In the genomic region with DNA sequence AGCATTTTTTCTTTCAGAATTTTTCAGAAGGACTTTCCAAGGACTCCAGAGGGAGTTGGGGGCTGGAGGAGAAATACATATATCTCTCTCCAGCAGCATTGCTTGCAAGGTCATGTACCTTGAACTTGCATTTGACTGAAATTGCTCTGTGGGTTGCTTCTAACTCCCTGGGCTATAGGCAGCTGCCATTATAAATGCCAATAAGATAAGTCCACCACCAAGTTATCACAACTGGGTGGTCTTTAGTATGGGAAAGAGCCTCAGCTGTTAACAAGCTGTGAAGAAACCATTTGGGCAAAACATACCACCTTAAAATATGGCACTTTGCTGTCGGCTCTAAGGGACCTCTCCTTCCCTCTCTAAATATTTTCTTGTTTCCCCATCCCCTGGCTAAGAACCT, we compare ENCODE assay signal across 20 cellular contexts. TPM values are rescaled to one million over a fixed set of nuclear protein-coding genes. Genes with fewer than 3 reads are reported as not detected.
A peak's percentile ranks its signal among the peaks of the same experiment; 100 is the strongest.
DNase-seq lines count a peak whose midpoint lies in the region; ATAC-seq, FAIRE-seq and TF ChIP-seq lines count a peak whose summit lies in the region.
"Had no signal": no experiment of that assay in that cellular context is flagged by ENCODE, and none has a peak within 500 bp of the region (broad histone marks: within the 10 kb centered on the region; RNA-seq: fewer than 3 reads in every experiment).

No MANE protein-coding gene starts in this region.

- no peak overlapping the region for H2BK120ac ChIP-seq in neuronal stem cell (ENCODE audit: low read depth, low read length)

- no peak for TF ChIP-seq EP300 in K562 (IDR thresholded peaks at IDR 0.05; ENCODE audit: low read length)

- H3K9me3 ChIP-seq in HUES64 (ENCODE audit: insufficient read depth, low read depth, low read length) (no peaks in the 10 kb centered on the region), K562 (replicated peaks; ENCODE audit: control insufficient read depth, insufficient read depth, low read depth, low read length) (no peaks in the 10 kb centered on the region), neuronal stem cell (replicated peaks in 1 of 2; ENCODE audit: control insufficient read depth in 2 of 2, insufficient read depth in 1 of 2, low read depth in 1 of 2, low read length in 2 of 2) (no peaks in the 10 kb centered on the region)
- H3K9me3 ChIP-seq: BLaER1, Caco-2 had no signal

- WGBS in HUES64 = 36% methylated on average over 1 of the region's 1 CpG
- 57% methylated on average over 1 of the region's 1 CpG for WGBS in K562 (ENCODE audit: insufficient coverage, low coverage, missing lambda C conversion rate)
- WGBS in neuronal stem cell (ENCODE audit: extremely low coverage in 2 of 2, insufficient read length in 2 of 2, insufficient replicate concordance in 1 of 2), 2 donors = no CpG with 5 or more reads among the region's 1 CpG

- H2AK5ac ChIP-seq in neuronal stem cell (ENCODE audit: low read depth, low read length) = no peak overlapping the region

- ATAC-seq in GM23338 (no peak), K562 (no peak)
- ATAC-seq: CD8-positive, alpha-beta T cell had no signal

- H3K79me1 ChIP-seq in neuronal stem cell (ENCODE audit: low read depth, low read length) = no peaks in the 10 kb centered on the region

- no peak overlapping the region for H4K8ac ChIP-seq in neuronal stem cell (ENCODE audit: low read depth, low read length)

- H3K9me1 ChIP-seq in K562 (ENCODE audit: control insufficient read depth, insufficient read depth, low read length) = no peaks in the 10 kb centered on the region

- CTCF ChIA-PET in K562 (lab: Yijun Ruan, JAX; ENCODE audit: low intra/inter-chr PET ratio) = interaction anchor here (0.7 kb wide), 1 partner anchor 505 kb away, joined by 3 read pairs; no protein-coding TSS in a partner anchor

- H3K36me3 ChIP-seq in GM23338 (ENCODE audit: insufficient read depth) = no peaks in the 10 kb centered on the region
- no peaks in the 10 kb centered on the region for H3K36me3 ChIP-seq in HUES64 (ENCODE audit: insufficient read depth, low read length)
- H3K36me3 ChIP-seq in K562 (ENCODE audit: control insufficient read depth, insufficient read depth, low read length) = no peaks in the 10 kb centered on the region
- H3K36me3 ChIP-seq in neuronal stem cell (replicated peaks in 1 of 2; ENCODE audit: control insufficient read depth in 2 of 2, insufficient read depth in 2 of 2, low read length in 2 of 2) = no peaks in the 10 kb centered on the region
- H3K36me3 ChIP-seq: BLaER1 had no signal

- intact Hi-C loops in K562 (cut with micrococcal nuclease) = no loop called here

- H3K27ac Mint-ChIP-seq in GM23338 = no peak overlapping the region
- H3K27ac Mint-ChIP-seq in activated T-cell treated with anti-CD3 and anti-CD28 coated beads, Interleukin-2, amount 50 U/mL, for 24 hours = no peak overlapping the region
- H3K27ac Mint-ChIP-seq: B cell; CD4-positive, CD25-positive, alpha-beta regulatory T cell; CD8-positive, alpha-beta T cell had no signal

- H3K27me3 ChIP-seq in GM23338 (ENCODE audit: insufficient read depth) = peaks cover 69% of the 10 kb centered on the region
- peaks cover 50% of the 10 kb centered on the region for H3K27me3 ChIP-seq in HUES64 (ENCODE audit: insufficient read depth, low read length)
- no peaks in the 10 kb centered on the region for H3K27me3 ChIP-seq in K562 (ENCODE audit: control insufficient read depth in 2 of 2, insufficient read depth in 2 of 2, low read length in 2 of 2)
- H3K27me3 ChIP-seq in neuronal stem cell (ENCODE audit: control insufficient read depth in 3 of 3, insufficient read depth in 3 of 3, low read depth in 1 of 3, low read length in 3 of 3) = no peaks in the 10 kb centered on the region
- H3K27me3 ChIP-seq: BLaER1 had no signal

- no peak overlapping the region for H4K91ac ChIP-seq in neuronal stem cell (ENCODE audit: low read depth, low read length, poor library complexity)

- no peak for TF ChIP-seq RAD21 in K562 (CRISPR knock-in tag; conservative IDR thresholded peaks at IDR 0.05 in 1 of 2, IDR thresholded peaks at IDR 0.05 in 1 of 2)

- H3K9ac ChIP-seq in HUES64 (ENCODE audit: low read depth, low read length) = no peak overlapping the region
- no peak overlapping the region for H3K9ac ChIP-seq in K562 (ENCODE audit: insufficient read depth in 1 of 2, low read depth in 2 of 2, low read length in 2 of 2)
- H3K9ac ChIP-seq in neuronal stem cell (ENCODE audit: low read depth, low read length, poor library complexity) = no peak overlapping the region
- H3K9ac ChIP-seq: BLaER1 had no signal

- no peak overlapping the region for H2BK5ac ChIP-seq in neuronal stem cell (ENCODE audit: low read length)

- H3K27ac ChIP-seq in GM23338 (ENCODE audit: low read depth) (no peak overlapping the region), HUES64 (ENCODE audit: low read depth, low read length) (peak overlapping the region; percentile 75; the same call in 1 of the 2 replicates), K562 (ENCODE audit: extremely low read depth, low read depth, low read length) (no peak overlapping the region), neuronal stem cell (replicated peaks; ENCODE audit: low read length) (no peak overlapping the region)
- H3K27ac ChIP-seq: 22Rv1, BLaER1, C4-2B had no signal

- H3K18ac ChIP-seq in neuronal stem cell (ENCODE audit: low read length) = no peak overlapping the region

- no peak overlapping the region for H2BK12ac ChIP-seq in neuronal stem cell (ENCODE audit: low read length)

- no TSS peak for BruUV-seq in K562 (replicated peaks; lab: Mats Ljungman, UMichigan)

- H3K4me1 ChIP-seq in GM23338 (ENCODE audit: insufficient read depth) = peaks cover 9% of the 10 kb centered on the region
- peaks cover 16% of the 10 kb centered on the region for H3K4me1 ChIP-seq in HUES64 (ENCODE audit: insufficient read depth, low read length)
- peaks cover 2 to 9% of the 10 kb centered on the region in 2 experiments; a peak in 3 of 5 replicates for H3K4me1 ChIP-seq in K562 (replicated peaks in 1 of 2; ENCODE audit: control insufficient read depth in 2 of 2, insufficient read depth in 2 of 2, low read length in 2 of 2)
- peaks cover 1 to 10% of the 10 kb centered on the region in 2 donors for H3K4me1 ChIP-seq in neuronal stem cell (ENCODE audit: control insufficient read depth in 2 of 2, insufficient read depth in 1 of 2, low read depth in 1 of 2, low read length in 2 of 2)

- POLR2A ChIA-PET in K562 (lab: Yijun Ruan, JAX) = interaction anchor here (0.6 to 2.1 kb wide), 5 partner anchors 9 to 22 kb away, joined by 3 to 5 read pairs (median 3); partner anchors contain the start of gene CITED2

- in situ Hi-C loops in K562 (cut with MboI) = no loop called here

- H3K79me2 ChIP-seq in GM23338 (replicated peaks; ENCODE audit: insufficient read depth) = no peaks in the 10 kb centered on the region
- H3K79me2 ChIP-seq in K562 (ENCODE audit: control insufficient read depth, insufficient read depth, low read length) = no peaks in the 10 kb centered on the region

- no peak for DNase-seq in GM23338 (ENCODE audit: low spot score)
- no peak for DNase-seq in K562 (ENCODE audit: extremely low read depth in 1 of 4, low spot score in 3 of 4)
- DNase-seq in neuronal stem cell (ENCODE audit: low spot score) = no peak
- DNase-seq in NCI-H526 (lab: John Stamatoyannopoulos, UW) = no peak
- no peak for DNase-seq in RPMI8226
- DNase-seq in activated T-cell treated with anti-CD3 and anti-CD28 coated beads, Interleukin-2, amount 50 U/mL, for 24 hours = no peak
- DNase-seq: Caco-2; CD4-positive, CD25-positive, alpha-beta regulatory T cell; CD8-positive, alpha-beta T cell; DMS153; DND-41; HCEC 1CT had no signal

- H3K4ac ChIP-seq in neuronal stem cell (ENCODE audit: low read length) = no peak overlapping the region

- no peak overlapping the region for H2BK15ac ChIP-seq in neuronal stem cell (ENCODE audit: low read length)

- peaks cover 12% of the 10 kb centered on the region for H3K4me1 Mint-ChIP-seq in GM23338
- no peaks in the 10 kb centered on the region for H3K4me1 Mint-ChIP-seq in activated T-cell treated with anti-CD3 and anti-CD28 coated beads, Interleukin-2, amount 50 U/mL, for 24 hours (ENCODE audit: low read depth)
- H3K4me1 Mint-ChIP-seq: CD4-positive, CD25-positive, alpha-beta regulatory T cell had no signal

- peak overlapping the region; percentile 41 for H3K4me2 ChIP-seq in GM23338
- no peak overlapping the region for H3K4me2 ChIP-seq in K562 (ENCODE audit: insufficient read depth, low read length)
- H3K4me2 ChIP-seq in neuronal stem cell (ENCODE audit: insufficient read depth, low read length, poor library complexity, severe bottlenecking) = no peak overlapping the region
- H3K4me2 ChIP-seq: BLaER1 had no signal

- H3K27me3 Mint-ChIP-seq in GM23338 (ENCODE audit: insufficient read depth, low read depth, poor library complexity) = peaks cover 50% of the 10 kb centered on the region
- H3K27me3 Mint-ChIP-seq in activated T-cell treated with anti-CD3 and anti-CD28 coated beads, Interleukin-2, amount 50 U/mL, for 24 hours = no peaks in the 10 kb centered on the region
- H3K27me3 Mint-ChIP-seq: B cell had no signal

- H3F3A ChIP-seq in GM23338 (replicated peaks; ENCODE audit: low read depth) = no peaks in the 10 kb centered on the region

- H3K4me3 Mint-ChIP-seq in GM23338 = no peak overlapping the region
- H3K4me3 Mint-ChIP-seq in activated T-cell treated with anti-CD3 and anti-CD28 coated beads, Interleukin-2, amount 50 U/mL, for 24 hours = no peak overlapping the region
- H3K4me3 Mint-ChIP-seq: B cell; CD4-positive, CD25-positive, alpha-beta regulatory T cell; CD8-positive, alpha-beta T cell had no signal

- H3K9me3 Mint-ChIP-seq in GM23338 = no peaks in the 10 kb centered on the region
- no peaks in the 10 kb centered on the region for H3K9me3 Mint-ChIP-seq in activated T-cell treated with anti-CD3 and anti-CD28 coated beads, Interleukin-2, amount 50 U/mL, for 24 hours
- H3K9me3 Mint-ChIP-seq: CD4-positive, CD25-positive, alpha-beta regulatory T cell; CD8-positive, alpha-beta T cell had no signal

- H3K14ac ChIP-seq in neuronal stem cell (ENCODE audit: low read length) = no peak overlapping the region

- H3K23ac ChIP-seq in neuronal stem cell (ENCODE audit: low read depth, low read length, poor library complexity) = no peak overlapping the region

- H3K4me3 ChIP-seq in GM23338 = no peak overlapping the region
- no peak overlapping the region for H3K4me3 ChIP-seq in HUES64 (ENCODE audit: low read length)
- no peak overlapping the region for H3K4me3 ChIP-seq in K562
- H3K4me3 ChIP-seq in neuronal stem cell (ENCODE audit: low read length in 2 of 2) = no peak overlapping the region
- H3K4me3 ChIP-seq: BLaER1 had no signal

- H3K9me2 ChIP-seq in GM23338 (ENCODE audit: insufficient read depth) = no peaks in the 10 kb centered on the region

- FAIRE-seq in K562 (lab: Jason Lieb, UNC) = no peak
- FAIRE-seq: A204.1, G401.6, GM12892 had no signal

- TF ChIP-seq POLR2A in K562 (conservative IDR thresholded peaks at IDR 0.05) = no peak

- H3K36me3 Mint-ChIP-seq in GM23338 (ENCODE audit: low read depth) = no peaks in the 10 kb centered on the region
- H3K36me3 Mint-ChIP-seq in activated T-cell treated with anti-CD3 and anti-CD28 coated beads, Interleukin-2, amount 50 U/mL, for 24 hours (ENCODE audit: low read depth) = no peaks in the 10 kb centered on the region
- H3K36me3 Mint-ChIP-seq: CD4-positive, CD25-positive, alpha-beta regulatory T cell; CD8-positive, alpha-beta T cell had no signal

- no peak overlapping the region for H2AFZ ChIP-seq in GM23338
- H2AFZ ChIP-seq in K562 (ENCODE audit: low read depth, low read length) = peak overlapping the region; percentile 56
- peak overlapping the region; percentile 68 for H2AFZ ChIP-seq in neuronal stem cell (ENCODE audit: low read length)

- H4K20me1 ChIP-seq in GM23338 (replicated peaks; ENCODE audit: insufficient read depth) (no peaks in the 10 kb centered on the region), K562 (replicated peaks; ENCODE audit: control insufficient read depth, insufficient read depth, low read length) (no peaks in the 10 kb centered on the region)
- H4K20me1 ChIP-seq: BLaER1 had no signal

- TF ChIP-seq CTCF in GM23338 (conservative IDR thresholded peaks at IDR 0.05; ENCODE audit: low read depth in 2 of 2) = no peak
- TF ChIP-seq CTCF in K562 (IDR thresholded peaks at IDR 0.05 in 2 of 3, conservative IDR thresholded peaks at IDR 0.05 in 1 of 3; ENCODE audit: insufficient read depth in 2 of 3, low read depth in 1 of 3, low read length in 3 of 3) = no peak

RNA-seq across cellular contexts. Expression of gene CITED2, which starts 20.9 kb away (rescaled TPM):
- 74.4 and 76.9 TPM in 2 replicates for total RNA-seq in GM23338 (2014; rRNA removed; shearing (Covaris generic))
- polyA plus RNA-seq in GM23338 (2016; fragmentation: Nextera tagmentation; extraction: Ambion mirVana) (24.8 and 26.6 TPM in 2 replicates), K562 (2011; rRNA removed) (17.5 and 44.7 TPM in 2 replicates), K562 (2014; fragmentation: Illumina TruSeq; extraction: Trizol) (43.4 and 44.8 TPM in 2 replicates), K562 (2014; fragmentation: Nextera tagmentation; extraction: Ambion mirVana) (under 1 TPM; 0.21 to 0.43 TPM), K562 (2014; rRNA removed) (34.2 and 34.8 TPM in 2 replicates)
- 79.0 TPM for polyA plus RNA-seq in HUES64 (2013, experiment 1 of 2)
- 104 TPM for polyA plus RNA-seq in HUES64 (2013, experiment 2 of 2)
- total RNA-seq in K562 (2011; cell fraction: chromatin; rRNA removed; ENCODE audit: low replicate concordance) = 15.3 and 17.8 TPM in 2 replicates
- 22.8 and 25.8 TPM in 2 replicates for total RNA-seq in K562 (2011; cell fraction: nucleolus; rRNA removed)
- 18.8 and 19.2 TPM in 2 replicates for total RNA-seq in K562 (2011; cell fraction: nucleoplasm; rRNA removed)
- total RNA-seq in K562 (2014; rRNA removed) (56.6 and 80.0 TPM in 2 replicates), K562 (2014; rRNA removed; fragmentation: Illumina TruSeq; extraction: Trizol) (15.3 and 18.2 TPM in 2 replicates), K562 (2015; rRNA removed; fragmentation: Illumina TruSeq; extraction: Trizol) (12.0 and 13.5 TPM in 2 replicates), K562 (2021) (80.9 and 86.1 TPM in 2 replicates)
- polyA plus RNA-seq in K562 (2011; cell fraction: cytosol; rRNA removed) = 24.9 and 64.7 TPM in 2 replicates
- polyA plus RNA-seq in K562 (2011; cell fraction: nucleus; rRNA removed) = 35.6 and 45.1 TPM in 2 replicates
- polyA plus RNA-seq in K562 (2012) = 30.8 and 32.8 TPM in 2 replicates
- 8.4 and 17.5 TPM in 2 replicates for polyA minus RNA-seq in K562 (2011; rRNA and poly(A)+ RNA removed)
- 22.9 and 45.5 TPM in 2 replicates for polyA minus RNA-seq in K562 (2011; cell fraction: cytosol; rRNA and poly(A)+ RNA removed)
- 19.1 and 55.8 TPM in 2 replicates for polyA minus RNA-seq in K562 (2011; cell fraction: nucleus; rRNA and poly(A)+ RNA removed)
- 86.8 TPM for polyA plus RNA-seq in neuronal stem cell (2013, experiment 1 of 2)
- polyA plus RNA-seq in neuronal stem cell (2013, experiment 2 of 2) = 86.7 TPM
